In the genomic region with DNA sequence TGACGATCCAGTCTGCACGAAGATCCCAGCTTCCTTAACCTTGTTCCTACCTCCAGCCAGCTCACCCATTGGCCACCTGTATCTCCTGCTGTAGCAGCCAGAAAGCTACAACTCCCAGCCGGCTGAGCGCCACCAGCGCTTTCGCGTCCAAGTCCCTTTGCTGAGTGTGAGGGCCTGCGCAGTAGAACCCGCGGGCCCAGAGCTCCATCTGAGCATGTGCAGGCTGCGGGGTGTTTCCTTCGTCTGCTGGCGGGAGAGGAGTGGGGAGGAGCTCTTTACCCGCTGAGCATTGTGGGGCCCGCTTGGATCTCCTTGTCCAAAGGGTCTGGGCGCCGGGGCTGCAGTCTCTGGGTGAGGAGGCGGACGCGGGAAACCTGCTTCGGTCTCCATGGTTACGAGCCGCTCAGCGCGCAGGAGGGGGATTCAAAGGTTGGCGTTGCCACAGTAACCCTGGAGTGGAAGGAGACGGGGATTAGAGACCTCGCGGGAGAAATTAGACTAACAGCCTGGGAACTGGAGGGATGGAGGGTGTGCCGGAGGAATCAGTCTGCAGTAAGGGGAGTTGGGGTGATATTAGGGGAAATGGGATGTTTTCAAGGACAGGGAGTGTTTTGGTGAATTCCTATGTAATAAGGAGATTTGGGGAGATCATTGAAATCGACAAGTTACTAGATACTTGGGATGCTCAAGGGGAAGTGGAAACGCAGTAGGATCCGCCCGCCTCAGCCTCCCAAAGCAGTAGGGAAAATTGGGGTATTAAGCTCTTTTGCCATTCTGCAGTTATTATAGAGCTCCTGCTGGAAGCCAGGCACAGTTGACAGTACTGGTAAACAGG, we compare ENCODE assay signal across 1 cellular context.
TF ChIP-seq lines count a peak whose summit lies in the region.

No MANE protein-coding gene starts in this region.

TF ChIP-seq in K562, 482 proteins besides CTCF, POLR2A, EP300 and RAD21 (continued from another document and continues in another):
- TF ChIP-seq ILK (tag; IDR thresholded peaks at IDR 0.05; ENCODE audit: borderline replicate concordance, low read depth) (no peak), ESRRA (IDR thresholded peaks at IDR 0.05; ENCODE audit: borderline replicate concordance, low read depth) (peak; percentile 36), ADNP (tag; IDR thresholded peaks at IDR 0.05) (no peak), PYGO2 (tag; IDR thresholded peaks at IDR 0.05) (no peak), CTBP1 (IDR thresholded peaks at IDR 0.05; ENCODE audit: borderline replicate concordance) (peak; percentile 54), SUPT5H (IDR thresholded peaks at IDR 0.05) (peak; percentile 86), RB1 (IDR thresholded peaks at IDR 0.05; ENCODE audit: low read depth) (peak; percentile 64; the same call in 1 of the 2 replicates), POLR2AphosphoS2 (IDR thresholded peaks at IDR 0.05; ENCODE audit: low read length) (peak; percentile 67; the same call in 1 of the 2 replicates), OTX1 (CRISPR knock-in tag; IDR thresholded peaks at IDR 0.05) (peak; percentile 92), TAF7 (tag; IDR thresholded peaks at IDR 0.05) (no peak; the same call in 1 of the 2 replicates), TARDBP (IDR thresholded peaks at IDR 0.05) (peak; percentile 63; the same call in 1 of the 2 replicates), SPI1 (IDR thresholded peaks at IDR 0.05; ENCODE audit: borderline replicate concordance, low read depth, low read length) (peak; percentile 67; the same call in 1 of the 2 replicates), HDAC2 (IDR thresholded peaks at IDR 0.05) (peak; percentile 24; the same call in 1 of the 2 replicates), CREM (IDR thresholded peaks at IDR 0.05; ENCODE audit: low read depth) (peak; percentile 53), ZNF717 (CRISPR knock-in tag; IDR thresholded peaks at IDR 0.05) (0 out of 2 replicates have a peak, but pooled peaks have one; percentile 52), SRSF9 (IDR thresholded peaks at IDR 0.05; ENCODE audit: borderline replicate concordance, low read depth, low read length) (no peak), CREB1 (IDR thresholded peaks at IDR 0.05) (0 out of 2 replicates have a peak, but pooled peaks have one; percentile 21), CREB1 (CRISPR knock-in tag; IDR thresholded peaks at IDR 0.05) (peak; percentile 71), ESRRB (CRISPR knock-in tag; IDR thresholded peaks at IDR 0.05; ENCODE audit: borderline replicate concordance) (0 out of 2 replicates have a peak, but pooled peaks have one; percentile 47), ZBTB7A (IDR thresholded peaks at IDR 0.05; ENCODE audit: borderline replicate concordance, control insufficient read depth, low read depth, low read length) (peak; percentile 80; the same call in 1 of the 2 replicates)
- TF ChIP-seq, protein P1, sequence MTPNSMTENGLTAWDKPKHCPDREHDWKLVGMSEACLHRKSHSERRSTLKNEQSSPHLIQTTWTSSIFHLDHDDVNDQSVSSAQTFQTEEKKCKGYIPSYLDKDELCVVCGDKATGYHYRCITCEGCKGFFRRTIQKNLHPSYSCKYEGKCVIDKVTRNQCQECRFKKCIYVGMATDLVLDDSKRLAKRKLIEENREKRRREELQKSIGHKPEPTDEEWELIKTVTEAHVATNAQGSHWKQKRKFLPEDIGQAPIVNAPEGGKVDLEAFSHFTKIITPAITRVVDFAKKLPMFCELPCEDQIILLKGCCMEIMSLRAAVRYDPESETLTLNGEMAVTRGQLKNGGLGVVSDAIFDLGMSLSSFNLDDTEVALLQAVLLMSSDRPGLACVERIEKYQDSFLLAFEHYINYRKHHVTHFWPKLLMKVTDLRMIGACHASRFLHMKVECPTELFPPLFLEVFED (CRISPR knock-in tag; conservative IDR thresholded peaks at IDR 0.05), result peak; percentile 94
- TF ChIP-seq, protein P2, sequence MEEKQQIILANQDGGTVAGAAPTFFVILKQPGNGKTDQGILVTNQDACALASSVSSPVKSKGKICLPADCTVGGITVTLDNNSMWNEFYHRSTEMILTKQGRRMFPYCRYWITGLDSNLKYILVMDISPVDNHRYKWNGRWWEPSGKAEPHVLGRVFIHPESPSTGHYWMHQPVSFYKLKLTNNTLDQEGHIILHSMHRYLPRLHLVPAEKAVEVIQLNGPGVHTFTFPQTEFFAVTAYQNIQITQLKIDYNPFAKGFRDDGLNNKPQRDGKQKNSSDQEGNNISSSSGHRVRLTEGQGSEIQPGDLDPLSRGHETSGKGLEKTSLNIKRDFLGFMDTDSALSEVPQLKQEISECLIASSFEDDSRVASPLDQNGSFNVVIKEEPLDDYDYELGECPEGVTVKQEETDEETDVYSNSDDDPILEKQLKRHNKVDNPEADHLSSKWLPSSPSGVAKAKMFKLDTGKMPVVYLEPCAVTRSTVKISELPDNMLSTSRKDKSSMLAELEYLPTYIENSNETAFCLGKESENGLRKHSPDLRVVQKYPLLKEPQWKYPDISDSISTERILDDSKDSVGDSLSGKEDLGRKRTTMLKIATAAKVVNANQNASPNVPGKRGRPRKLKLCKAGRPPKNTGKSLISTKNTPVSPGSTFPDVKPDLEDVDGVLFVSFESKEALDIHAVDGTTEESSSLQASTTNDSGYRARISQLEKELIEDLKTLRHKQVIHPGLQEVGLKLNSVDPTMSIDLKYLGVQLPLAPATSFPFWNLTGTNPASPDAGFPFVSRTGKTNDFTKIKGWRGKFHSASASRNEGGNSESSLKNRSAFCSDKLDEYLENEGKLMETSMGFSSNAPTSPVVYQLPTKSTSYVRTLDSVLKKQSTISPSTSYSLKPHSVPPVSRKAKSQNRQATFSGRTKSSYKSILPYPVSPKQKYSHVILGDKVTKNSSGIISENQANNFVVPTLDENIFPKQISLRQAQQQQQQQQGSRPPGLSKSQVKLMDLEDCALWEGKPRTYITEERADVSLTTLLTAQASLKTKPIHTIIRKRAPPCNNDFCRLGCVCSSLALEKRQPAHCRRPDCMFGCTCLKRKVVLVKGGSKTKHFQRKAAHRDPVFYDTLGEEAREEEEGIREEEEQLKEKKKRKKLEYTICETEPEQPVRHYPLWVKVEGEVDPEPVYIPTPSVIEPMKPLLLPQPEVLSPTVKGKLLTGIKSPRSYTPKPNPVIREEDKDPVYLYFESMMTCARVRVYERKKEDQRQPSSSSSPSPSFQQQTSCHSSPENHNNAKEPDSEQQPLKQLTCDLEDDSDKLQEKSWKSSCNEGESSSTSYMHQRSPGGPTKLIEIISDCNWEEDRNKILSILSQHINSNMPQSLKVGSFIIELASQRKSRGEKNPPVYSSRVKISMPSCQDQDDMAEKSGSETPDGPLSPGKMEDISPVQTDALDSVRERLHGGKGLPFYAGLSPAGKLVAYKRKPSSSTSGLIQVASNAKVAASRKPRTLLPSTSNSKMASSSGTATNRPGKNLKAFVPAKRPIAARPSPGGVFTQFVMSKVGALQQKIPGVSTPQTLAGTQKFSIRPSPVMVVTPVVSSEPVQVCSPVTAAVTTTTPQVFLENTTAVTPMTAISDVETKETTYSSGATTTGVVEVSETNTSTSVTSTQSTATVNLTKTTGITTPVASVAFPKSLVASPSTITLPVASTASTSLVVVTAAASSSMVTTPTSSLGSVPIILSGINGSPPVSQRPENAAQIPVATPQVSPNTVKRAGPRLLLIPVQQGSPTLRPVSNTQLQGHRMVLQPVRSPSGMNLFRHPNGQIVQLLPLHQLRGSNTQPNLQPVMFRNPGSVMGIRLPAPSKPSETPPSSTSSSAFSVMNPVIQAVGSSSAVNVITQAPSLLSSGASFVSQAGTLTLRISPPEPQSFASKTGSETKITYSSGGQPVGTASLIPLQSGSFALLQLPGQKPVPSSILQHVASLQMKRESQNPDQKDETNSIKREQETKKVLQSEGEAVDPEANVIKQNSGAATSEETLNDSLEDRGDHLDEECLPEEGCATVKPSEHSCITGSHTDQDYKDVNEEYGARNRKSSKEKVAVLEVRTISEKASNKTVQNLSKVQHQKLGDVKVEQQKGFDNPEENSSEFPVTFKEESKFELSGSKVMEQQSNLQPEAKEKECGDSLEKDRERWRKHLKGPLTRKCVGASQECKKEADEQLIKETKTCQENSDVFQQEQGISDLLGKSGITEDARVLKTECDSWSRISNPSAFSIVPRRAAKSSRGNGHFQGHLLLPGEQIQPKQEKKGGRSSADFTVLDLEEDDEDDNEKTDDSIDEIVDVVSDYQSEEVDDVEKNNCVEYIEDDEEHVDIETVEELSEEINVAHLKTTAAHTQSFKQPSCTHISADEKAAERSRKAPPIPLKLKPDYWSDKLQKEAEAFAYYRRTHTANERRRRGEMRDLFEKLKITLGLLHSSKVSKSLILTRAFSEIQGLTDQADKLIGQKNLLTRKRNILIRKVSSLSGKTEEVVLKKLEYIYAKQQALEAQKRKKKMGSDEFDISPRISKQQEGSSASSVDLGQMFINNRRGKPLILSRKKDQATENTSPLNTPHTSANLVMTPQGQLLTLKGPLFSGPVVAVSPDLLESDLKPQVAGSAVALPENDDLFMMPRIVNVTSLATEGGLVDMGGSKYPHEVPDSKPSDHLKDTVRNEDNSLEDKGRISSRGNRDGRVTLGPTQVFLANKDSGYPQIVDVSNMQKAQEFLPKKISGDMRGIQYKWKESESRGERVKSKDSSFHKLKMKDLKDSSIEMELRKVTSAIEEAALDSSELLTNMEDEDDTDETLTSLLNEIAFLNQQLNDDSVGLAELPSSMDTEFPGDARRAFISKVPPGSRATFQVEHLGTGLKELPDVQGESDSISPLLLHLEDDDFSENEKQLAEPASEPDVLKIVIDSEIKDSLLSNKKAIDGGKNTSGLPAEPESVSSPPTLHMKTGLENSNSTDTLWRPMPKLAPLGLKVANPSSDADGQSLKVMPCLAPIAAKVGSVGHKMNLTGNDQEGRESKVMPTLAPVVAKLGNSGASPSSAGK (IDR thresholded peaks at IDR 0.05), result peak; percentile 80
- TF ChIP-seq, protein P3, sequence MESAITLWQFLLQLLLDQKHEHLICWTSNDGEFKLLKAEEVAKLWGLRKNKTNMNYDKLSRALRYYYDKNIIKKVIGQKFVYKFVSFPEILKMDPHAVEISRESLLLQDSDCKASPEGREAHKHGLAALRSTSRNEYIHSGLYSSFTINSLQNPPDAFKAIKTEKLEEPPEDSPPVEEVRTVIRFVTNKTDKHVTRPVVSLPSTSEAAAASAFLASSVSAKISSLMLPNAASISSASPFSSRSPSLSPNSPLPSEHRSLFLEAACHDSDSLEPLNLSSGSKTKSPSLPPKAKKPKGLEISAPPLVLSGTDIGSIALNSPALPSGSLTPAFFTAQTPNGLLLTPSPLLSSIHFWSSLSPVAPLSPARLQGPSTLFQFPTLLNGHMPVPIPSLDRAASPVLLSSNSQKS (CRISPR knock-in tag; IDR thresholded peaks at IDR 0.05), result 0 out of 2 replicates have a peak, but pooled peaks have one; percentile 23
- TF ChIP-seq, protein P4, sequence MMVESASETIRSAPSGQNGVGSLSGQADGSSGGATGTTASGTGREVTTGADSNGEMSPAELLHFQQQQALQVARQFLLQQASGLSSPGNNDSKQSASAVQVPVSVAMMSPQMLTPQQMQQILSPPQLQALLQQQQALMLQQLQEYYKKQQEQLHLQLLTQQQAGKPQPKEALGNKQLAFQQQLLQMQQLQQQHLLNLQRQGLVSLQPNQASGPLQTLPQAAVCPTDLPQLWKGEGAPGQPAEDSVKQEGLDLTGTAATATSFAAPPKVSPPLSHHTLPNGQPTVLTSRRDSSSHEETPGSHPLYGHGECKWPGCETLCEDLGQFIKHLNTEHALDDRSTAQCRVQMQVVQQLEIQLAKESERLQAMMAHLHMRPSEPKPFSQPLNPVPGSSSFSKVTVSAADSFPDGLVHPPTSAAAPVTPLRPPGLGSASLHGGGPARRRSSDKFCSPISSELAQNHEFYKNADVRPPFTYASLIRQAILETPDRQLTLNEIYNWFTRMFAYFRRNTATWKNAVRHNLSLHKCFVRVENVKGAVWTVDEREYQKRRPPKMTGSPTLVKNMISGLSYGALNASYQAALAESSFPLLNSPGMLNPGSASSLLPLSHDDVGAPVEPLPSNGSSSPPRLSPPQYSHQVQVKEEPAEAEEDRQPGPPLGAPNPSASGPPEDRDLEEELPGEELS (CRISPR knock-in tag; IDR thresholded peaks at IDR 0.05; ENCODE audit: borderline replicate concordance), result peak; percentile 99
- TF ChIP-seq, protein P5, sequence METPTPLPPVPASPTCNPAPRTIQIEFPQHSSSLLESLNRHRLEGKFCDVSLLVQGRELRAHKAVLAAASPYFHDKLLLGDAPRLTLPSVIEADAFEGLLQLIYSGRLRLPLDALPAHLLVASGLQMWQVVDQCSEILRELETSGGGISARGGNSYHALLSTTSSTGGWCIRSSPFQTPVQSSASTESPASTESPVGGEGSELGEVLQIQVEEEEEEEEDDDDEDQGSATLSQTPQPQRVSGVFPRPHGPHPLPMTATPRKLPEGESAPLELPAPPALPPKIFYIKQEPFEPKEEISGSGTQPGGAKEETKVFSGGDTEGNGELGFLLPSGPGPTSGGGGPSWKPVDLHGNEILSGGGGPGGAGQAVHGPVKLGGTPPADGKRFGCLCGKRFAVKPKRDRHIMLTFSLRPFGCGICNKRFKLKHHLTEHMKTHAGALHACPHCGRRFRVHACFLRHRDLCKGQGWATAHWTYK (CRISPR knock-in tag; IDR thresholded peaks at IDR 0.05), result peak; percentile 58; the same call in 1 of the 2 replicates
- TF ChIP-seq, protein P6, sequence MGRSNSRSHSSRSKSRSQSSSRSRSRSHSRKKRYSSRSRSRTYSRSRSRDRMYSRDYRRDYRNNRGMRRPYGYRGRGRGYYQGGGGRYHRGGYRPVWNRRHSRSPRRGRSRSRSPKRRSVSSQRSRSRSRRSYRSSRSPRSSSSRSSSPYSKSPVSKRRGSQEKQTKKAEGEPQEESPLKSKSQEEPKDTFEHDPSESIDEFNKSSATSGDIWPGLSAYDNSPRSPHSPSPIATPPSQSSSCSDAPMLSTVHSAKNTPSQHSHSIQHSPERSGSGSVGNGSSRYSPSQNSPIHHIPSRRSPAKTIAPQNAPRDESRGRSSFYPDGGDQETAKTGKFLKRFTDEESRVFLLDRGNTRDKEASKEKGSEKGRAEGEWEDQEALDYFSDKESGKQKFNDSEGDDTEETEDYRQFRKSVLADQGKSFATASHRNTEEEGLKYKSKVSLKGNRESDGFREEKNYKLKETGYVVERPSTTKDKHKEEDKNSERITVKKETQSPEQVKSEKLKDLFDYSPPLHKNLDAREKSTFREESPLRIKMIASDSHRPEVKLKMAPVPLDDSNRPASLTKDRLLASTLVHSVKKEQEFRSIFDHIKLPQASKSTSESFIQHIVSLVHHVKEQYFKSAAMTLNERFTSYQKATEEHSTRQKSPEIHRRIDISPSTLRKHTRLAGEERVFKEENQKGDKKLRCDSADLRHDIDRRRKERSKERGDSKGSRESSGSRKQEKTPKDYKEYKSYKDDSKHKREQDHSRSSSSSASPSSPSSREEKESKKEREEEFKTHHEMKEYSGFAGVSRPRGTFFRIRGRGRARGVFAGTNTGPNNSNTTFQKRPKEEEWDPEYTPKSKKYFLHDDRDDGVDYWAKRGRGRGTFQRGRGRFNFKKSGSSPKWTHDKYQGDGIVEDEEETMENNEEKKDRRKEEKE (IDR thresholded peaks at IDR 0.05; ENCODE audit: borderline replicate concordance in 1 of 2, control insufficient read depth in 1 of 2, low read depth in 2 of 2, low read length in 1 of 2), result 0 out of 4 replicates have a peak, but pooled peaks of 1 of the 2 experiments have one; percentile 72
- TF ChIP-seq, protein P7, sequence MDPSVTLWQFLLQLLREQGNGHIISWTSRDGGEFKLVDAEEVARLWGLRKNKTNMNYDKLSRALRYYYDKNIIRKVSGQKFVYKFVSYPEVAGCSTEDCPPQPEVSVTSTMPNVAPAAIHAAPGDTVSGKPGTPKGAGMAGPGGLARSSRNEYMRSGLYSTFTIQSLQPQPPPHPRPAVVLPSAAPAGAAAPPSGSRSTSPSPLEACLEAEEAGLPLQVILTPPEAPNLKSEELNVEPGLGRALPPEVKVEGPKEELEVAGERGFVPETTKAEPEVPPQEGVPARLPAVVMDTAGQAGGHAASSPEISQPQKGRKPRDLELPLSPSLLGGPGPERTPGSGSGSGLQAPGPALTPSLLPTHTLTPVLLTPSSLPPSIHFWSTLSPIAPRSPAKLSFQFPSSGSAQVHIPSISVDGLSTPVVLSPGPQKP (CRISPR knock-in tag; IDR thresholded peaks at IDR 0.05), result no peak
